26 cellular contexts compared by ENCODE assay signal in genomic region chr13:41497436-41497835, GRCh38. TPM values are rescaled to one million over a fixed set of nuclear protein-coding genes. Genes with fewer than 3 reads are reported as not detected.
A peak's percentile ranks its signal among the peaks of the same experiment; 100 is the strongest.
DNase-seq lines count a peak whose midpoint lies in the region; ATAC-seq and TF ChIP-seq lines count a peak whose summit lies in the region.
"Had no signal": no experiment of that assay in that cellular context is flagged by ENCODE, and none has a peak within 500 bp of the region (broad histone marks: within the 10 kb centered on the region; RNA-seq: fewer than 3 reads in every experiment).

No MANE protein-coding gene starts in this region.

- peak overlapping the region; percentile 58 to 78 for H3K4me3 Mint-ChIP-seq in activated T-cell treated with anti-CD3 and anti-CD28 coated beads, Interleukin-2, amount 50 U/mL, for 72 hours
- H3K4me3 Mint-ChIP-seq in activated naive CD8-positive, alpha-beta T cell: no peak overlapping the region
- no peak overlapping the region for H3K4me3 Mint-ChIP-seq in stimulated activated naive B cell treated with anti-CD40 and anti-IgM and Interleukin-4, amounts not matched to agents 10 μg/mL and 1 μg/mL and 100 μg/mL, for 72 hours
- H3K4me3 Mint-ChIP-seq: mesothelial cell of epicardium, naive B cell had no signal

- H3K4me3 ChIP-seq in OCI-LY1 (ENCODE audit: low read depth, low read length, poor library complexity, severe bottlenecking): no peak overlapping the region
- H3K4me3 ChIP-seq in mammary epithelial cell (replicated peaks in 1 of 3; ENCODE audit: insufficient read depth in 1 of 3, low read depth in 2 of 3, low read length in 3 of 3): no peak overlapping the region
- H3K4me3 ChIP-seq: BLaER1, colonic mucosa, HAP-1, left ventricle myocardium inferior, transverse colon had no signal

- no peaks in the 10 kb centered on the region for H3K9me2 ChIP-seq in OCI-LY1 (ENCODE audit: low read depth, low read length)

- CTCF ChIA-PET in mammary epithelial cell (lab: Charles Lee; ENCODE audit: low non-redundant PET): no interaction called here

- no TSS peak for BruUV-seq in mammary epithelial cell (replicated peaks; lab: Mats Ljungman, UMichigan)

- peaks cover 100% of the 10 kb centered on the region for H3K4me1 ChIP-seq in OCI-LY1 (ENCODE audit: insufficient read depth, low read length, severe bottlenecking)
- H3K4me1 ChIP-seq in mammary epithelial cell (ENCODE audit: insufficient read depth, low read length): peaks cover 14% of the 10 kb centered on the region
- H3K4me1 ChIP-seq: colonic mucosa had no signal

- H4K20me1 ChIP-seq in OCI-LY1 (ENCODE audit: insufficient read depth, low read length) (no peaks in the 10 kb centered on the region), mammary epithelial cell (ENCODE audit: insufficient read depth, low read length) (no peaks in the 10 kb centered on the region)
- H4K20me1 ChIP-seq: BLaER1 had no signal

- TF ChIP-seq CTCF in OCI-LY1 (IDR thresholded peaks at IDR 0.05; ENCODE audit: low read length) (no peak), mammary epithelial cell (conservative IDR thresholded peaks at IDR 0.05 in 1 of 2, IDR thresholded peaks at IDR 0.05 in 1 of 2; ENCODE audit: extremely low read depth in 1 of 2, insufficient read depth in 1 of 2, low read depth in 1 of 2, low read length in 2 of 2) (no peak)

- H3K27ac ChIP-seq in OCI-LY1 (ENCODE audit: low read depth, low read length, poor library complexity, severe bottlenecking): peak overlapping the region; percentile 97
- H3K27ac ChIP-seq in mammary epithelial cell (ENCODE audit: insufficient read depth, low read depth, low read length): no peak overlapping the region
- H3K27ac ChIP-seq: BLaER1, colonic mucosa, transverse colon had no signal

- WGBS in mammary epithelial cell (ENCODE audit: low coverage, missing lambda C conversion rate): 56% methylated on average over 5 of the region's 5 CpGs

- H3K36me3 Mint-ChIP-seq in activated T-cell treated with anti-CD3 and anti-CD28 coated beads, Interleukin-2, amount 50 U/mL, for 72 hours (ENCODE audit: insufficient read depth in 2 of 2): peaks cover 2 to 3% of the 10 kb centered on the region in 2 donors
- peaks cover 4% of the 10 kb centered on the region for H3K36me3 Mint-ChIP-seq in activated naive CD8-positive, alpha-beta T cell
- H3K36me3 Mint-ChIP-seq in stimulated activated naive B cell treated with anti-CD40 and anti-IgM and Interleukin-4, amounts not matched to agents 10 μg/mL and 1 μg/mL and 100 μg/mL, for 72 hours: no peaks in the 10 kb centered on the region
- H3K36me3 Mint-ChIP-seq: mesothelial cell of epicardium, naive B cell had no signal

- in situ Hi-C loops in mammary epithelial cell (cut with MboI; ENCODE audit: low sequenced_read_pairs in 2 of 2): no loop called here

- H2AFZ ChIP-seq in OCI-LY1 (ENCODE audit: low read length) (no peak overlapping the region), mammary epithelial cell (ENCODE audit: low read depth, low read length) (no peak overlapping the region)

- H3K27me3 ChIP-seq in OCI-LY1 (ENCODE audit: insufficient read depth, low read length) (no peaks in the 10 kb centered on the region), mammary epithelial cell (ENCODE audit: insufficient read depth, low read length) (no peaks in the 10 kb centered on the region)
- H3K27me3 ChIP-seq: BLaER1, colonic mucosa, transverse colon had no signal

- ATAC-seq in activated T-cell treated with anti-CD3 and anti-CD28 coated beads, Interleukin-2, amount 50 U/mL, for 72 hours (replicated peaks in 1 of 2): peak; percentile 17 to 26
- no peak for ATAC-seq in stimulated activated naive B cell treated with anti-CD40 and anti-IgM and Interleukin-4, amounts not matched to agents 10 μg/mL and 1 μg/mL and 100 μg/mL, for 72 hours (replicated peaks)

- H3K27me3 Mint-ChIP-seq in activated T-cell treated with anti-CD3 and anti-CD28 coated beads, Interleukin-2, amount 50 U/mL, for 72 hours (ENCODE audit: low read depth): no peaks in the 10 kb centered on the region
- no peaks in the 10 kb centered on the region for H3K27me3 Mint-ChIP-seq in activated naive CD8-positive, alpha-beta T cell
- peaks cover 0 to 14% of the 10 kb centered on the region in 2 donors for H3K27me3 Mint-ChIP-seq in stimulated activated naive B cell treated with anti-CD40 and anti-IgM and Interleukin-4, amounts not matched to agents 10 μg/mL and 1 μg/mL and 100 μg/mL, for 72 hours

- dilution Hi-C loops in mammary epithelial cell (cut with HindIII; ENCODE audit: low sequenced_read_pairs): no loop called here

- H3K4me1 Mint-ChIP-seq in activated T-cell treated with anti-CD3 and anti-CD28 coated beads, Interleukin-2, amount 50 U/mL, for 72 hours (ENCODE audit: low read depth): peaks cover 97% of the 10 kb centered on the region
- H3K4me1 Mint-ChIP-seq in activated naive CD8-positive, alpha-beta T cell (ENCODE audit: low read depth): peaks cover 91% of the 10 kb centered on the region
- peaks cover 61 to 86% of the 10 kb centered on the region in 2 donors for H3K4me1 Mint-ChIP-seq in stimulated activated naive B cell treated with anti-CD40 and anti-IgM and Interleukin-4, amounts not matched to agents 10 μg/mL and 1 μg/mL and 100 μg/mL, for 72 hours
- H3K4me1 Mint-ChIP-seq: mesothelial cell of epicardium had no signal

- H3K9me3 ChIP-seq in OCI-LY1 (ENCODE audit: low read length): no peaks in the 10 kb centered on the region
- no peaks in the 10 kb centered on the region for H3K9me3 ChIP-seq in mammary epithelial cell (replicated peaks; ENCODE audit: insufficient read depth, low read length)
- H3K9me3 ChIP-seq: BLaER1, colonic mucosa, HAP-1, left ventricle myocardium inferior, transverse colon had no signal

- H3K79me2 ChIP-seq in OCI-LY1 (ENCODE audit: insufficient read depth, low read length) (no peaks in the 10 kb centered on the region), mammary epithelial cell (ENCODE audit: insufficient read depth, low read length) (no peaks in the 10 kb centered on the region)

- peak overlapping the region; percentile 85 for H3K27ac Mint-ChIP-seq in activated T-cell treated with anti-CD3 and anti-CD28 coated beads, Interleukin-2, amount 50 U/mL, for 72 hours
- peak overlapping the region; percentile 41 for H3K27ac Mint-ChIP-seq in activated naive CD8-positive, alpha-beta T cell
- H3K27ac Mint-ChIP-seq in stimulated activated naive B cell treated with anti-CD40 and anti-IgM and Interleukin-4, amounts not matched to agents 10 μg/mL and 1 μg/mL and 100 μg/mL, for 72 hours: peak overlapping the region; percentile 47
- H3K27ac Mint-ChIP-seq: mesothelial cell of epicardium had no signal

- H3K36me3 ChIP-seq in OCI-LY1 (ENCODE audit: insufficient read depth, low read length) (no peaks in the 10 kb centered on the region), mammary epithelial cell (ENCODE audit: insufficient read depth, low read length) (no peaks in the 10 kb centered on the region)
- H3K36me3 ChIP-seq: BLaER1, colonic mucosa, HAP-1, left ventricle myocardium inferior, transverse colon had no signal

- H3K4me2 ChIP-seq in OCI-LY1 (ENCODE audit: low read length) (no peak overlapping the region), mammary epithelial cell (ENCODE audit: insufficient read depth, low read depth, low read length) (no peak overlapping the region)
- H3K4me2 ChIP-seq: BLaER1 had no signal

- H3K9ac ChIP-seq in OCI-LY1 (ENCODE audit: low read length): no peak overlapping the region
- no peak overlapping the region for H3K9ac ChIP-seq in mammary epithelial cell (ENCODE audit: insufficient read depth, low read length)
- H3K9ac ChIP-seq: BLaER1 had no signal

- intact Hi-C loops in mammary epithelial cell (cut with micrococcal nuclease): no loop called here

- no peak for DNase-seq in activated T-cell treated with anti-CD3 and anti-CD28 coated beads, Interleukin-2, amount 50 U/mL, for 72 hours
- DNase-seq in activated T-cell treated with anti-CD3 and anti-CD28 coated beads for 4 hours (no peak), mammary epithelial cell (no peak), NCI-H1092 treated with DMSO at 0.1 percent for 48 hours (lab: John Stamatoyannopoulos, UW) (no peak)
- no peak for DNase-seq in stimulated activated naive B cell treated with anti-CD40 and anti-IgM and Interleukin-4, amounts not matched to agents 10 μg/mL and 1 μg/mL and 100 μg/mL, for 72 hours
- DNase-seq: ACHN; activated effector memory CD4-positive, alpha-beta T cell treated with anti-CD3 and anti-CD28 coated beads, Interleukin-2, amount 50 U/mL, for 16 hours; amygdala; colonic mucosa; DMS79; effector CD8-positive, alpha-beta T cell; GF-D8; glutamatergic neuron; left ventricle myocardium inferior; naive B cell; NCI-H1105 treated with DMSO at 0.1 percent for 48 hours; NCI-H2029; NCI-H524 treated with DMSO at 0.1 percent for 48 hours; NK-92 treated with Interleukin-12 subunit alpha and Interleukin-12 subunit beta, amount 100 ng/mL, for 24 hours; SIG-M5; transverse colon had no signal

- 0 out of 2 replicates have a peak, but pooled peaks cover 6% of the 10 kb centered on the region for H3F3A ChIP-seq in OCI-LY1 (ENCODE audit: insufficient read depth, low read length)

- peaks cover 0 to 4% of the 10 kb centered on the region in 2 donors for H3K9me3 Mint-ChIP-seq in activated T-cell treated with anti-CD3 and anti-CD28 coated beads, Interleukin-2, amount 50 U/mL, for 72 hours
- no peaks in the 10 kb centered on the region for H3K9me3 Mint-ChIP-seq in activated naive CD8-positive, alpha-beta T cell (ENCODE audit: low read depth)
- no peaks in the 10 kb centered on the region for H3K9me3 Mint-ChIP-seq in stimulated activated naive B cell treated with anti-CD40 and anti-IgM and Interleukin-4, amounts not matched to agents 10 μg/mL and 1 μg/mL and 100 μg/mL, for 72 hours
- H3K9me3 Mint-ChIP-seq: mesothelial cell of epicardium, naive B cell had no signal

RNA-seq across cellular contexts. Expression of gene RGCC, which starts 40.1 kb away (rescaled TPM):
- total RNA-seq in activated T-cell treated with anti-CD3 and anti-CD28 coated beads, Interleukin-2, amount 50 U/mL, for 72 hours: 100 to 1,000 TPM in 1 of 2 donors, 10 to 100 TPM in 1; 85.1 to 111 TPM
- 1 to 10 TPM; 1.4 to 8.0 TPM for total RNA-seq in mammary epithelial cell
- 3.7 TPM for polyA plus RNA-seq in mammary epithelial cell
- polyA minus RNA-seq in mammary epithelial cell: not detected

Comparison
In these comparisons a context has a peak if more than half of its experiments do, and no peak if none do; other contexts are left out.
1. ATAC-seq: peak in activated T-cell treated with anti-CD3 and anti-CD28 coated beads, Interleukin-2, amount 50 U/mL, for 72 hours (2 of 2); none in stimulated activated naive B cell treated with anti-CD40 and anti-IgM and Interleukin-4, amounts not matched to agents 10 μg/mL and 1 μg/mL and 100 μg/mL, for 72 hours (0 of 2).
2. H3K4me3 Mint-ChIP-seq: peak in activated T-cell treated with anti-CD3 and anti-CD28 coated beads, Interleukin-2, amount 50 U/mL, for 72 hours (2 of 2); none in activated naive CD8-positive, alpha-beta T cell (single experiment) and stimulated activated naive B cell treated with anti-CD40 and anti-IgM and Interleukin-4, amounts not matched to agents 10 μg/mL and 1 μg/mL and 100 μg/mL, for 72 hours (0 of 2).
3. RNA of gene RGCC, which starts 40.1 kb away (total RNA-seq): 85.1 to 111 TPM in activated T-cell treated with anti-CD3 and anti-CD28 coated beads, Interleukin-2, amount 50 U/mL, for 72 hours; 1.4 to 8.0 TPM in mammary epithelial cell; every median in the first group is over 4 times any median in the second.
4. Peak in every context shown above with its lines, with median percentiles within 50 percentile points of each other: H3K27ac Mint-ChIP-seq.